32 cellular contexts compared by ENCODE assay signal in genomic region chr1:211375286-211375818, GRCh38. TPM values are rescaled to one million over a fixed set of nuclear protein-coding genes. Genes with fewer than 3 reads are reported as not detected.
DNase-seq lines count a peak whose midpoint lies in the region; ATAC-seq and TF ChIP-seq lines count a peak whose summit lies in the region.
"Had no signal": no experiment of that assay in that cellular context is flagged by ENCODE, and none has a peak within 500 bp of the region (broad histone marks: within the 10 kb centered on the region; RNA-seq: fewer than 3 reads in every experiment).

No MANE protein-coding gene starts in this region.

- H3K4me3 ChIP-seq in CD4-positive, CD25-positive, alpha-beta regulatory T cell (ENCODE audit: low read depth, low read length): no peak overlapping the region
- no peak overlapping the region for H3K4me3 ChIP-seq in CD4-positive, alpha-beta memory T cell (ENCODE audit: low read length in 2 of 2)
- no peak overlapping the region for H3K4me3 ChIP-seq in lower lobe of right lung
- H3K4me3 ChIP-seq: left ventricle myocardium inferior, PC-9 had no signal

- no peak overlapping the region for H3K27ac ChIP-seq in CD4-positive, CD25-positive, alpha-beta regulatory T cell (ENCODE audit: insufficient read depth, low read length, poor library complexity, severe bottlenecking)
- no peak overlapping the region for H3K27ac ChIP-seq in CD4-positive, alpha-beta memory T cell (ENCODE audit: low read depth, low read length)
- H3K27ac ChIP-seq in lower lobe of right lung: no peak overlapping the region
- H3K27ac ChIP-seq: left ventricle myocardium inferior, PC-9 had no signal

- peaks cover 3 to 16% (median 15%) of the 10 kb centered on the region in 4 donors for H3K4me1 Mint-ChIP-seq in CD4-positive, CD25-positive, alpha-beta regulatory T cell
- H3K4me1 Mint-ChIP-seq in CD4-positive, alpha-beta memory T cell: peaks cover 6 to 16% (median 11%) of the 10 kb centered on the region in 4 donors

- POLR2A ChIA-PET in CD4-positive, alpha-beta memory T cell (lab: Charles Lee; ENCODE audit: partially characterized antibody): no interaction called here

- no peaks in the 10 kb centered on the region for H3K9me3 ChIP-seq in CD4-positive, CD25-positive, alpha-beta regulatory T cell (ENCODE audit: control insufficient read depth in 2 of 2, low read length in 2 of 2)
- no peaks in the 10 kb centered on the region for H3K9me3 ChIP-seq in CD4-positive, alpha-beta memory T cell (ENCODE audit: control insufficient read depth in 1 of 2, low read length in 2 of 2)
- no peaks in the 10 kb centered on the region for H3K9me3 ChIP-seq in lower lobe of right lung
- H3K9me3 ChIP-seq: left ventricle myocardium inferior had no signal

- TF ChIP-seq CTCF in lower lobe of right lung (IDR thresholded peaks at IDR 0.05): no peak

- intact Hi-C loops in CD4-positive, alpha-beta memory T cell (cut with micrococcal nuclease): no loop called here
- intact Hi-C loops in lower lobe of right lung (cut with DNase I): no loop called here

- H3K27me3 ChIP-seq in CD4-positive, CD25-positive, alpha-beta regulatory T cell (ENCODE audit: control insufficient read depth, insufficient read depth, low read length): no peaks in the 10 kb centered on the region
- H3K27me3 ChIP-seq in CD4-positive, alpha-beta memory T cell (ENCODE audit: insufficient read depth, low read length): no peaks in the 10 kb centered on the region
- no peaks in the 10 kb centered on the region for H3K27me3 ChIP-seq in lower lobe of right lung (ENCODE audit: low read depth)

- no peaks in the 10 kb centered on the region for H3K9me3 Mint-ChIP-seq in CD4-positive, CD25-positive, alpha-beta regulatory T cell
- H3K9me3 Mint-ChIP-seq in CD4-positive, alpha-beta memory T cell: no peaks in the 10 kb centered on the region
- H3K9me3 Mint-ChIP-seq: CD14-positive monocyte; effector memory CD8-positive, alpha-beta T cell; naive B cell; stimulated activated memory B cell treated with anti-CD40 and anti-IgM and Interleukin-4, amounts not matched to agents 10 μg/mL and 1 μg/mL and 100 μg/mL, for 72 hours; T-helper 1 cell treated with Interleukin-12 subunit alpha and Interleukin-12 subunit beta and Interleukin-4 antibody, amounts not matched to agents 30 μg/mL and 1 μg/mL, for 36 hours; type B pancreatic cell had no signal

- peak overlapping the region; percentile 15 to 91 (median 43) for H3K27ac Mint-ChIP-seq in CD4-positive, CD25-positive, alpha-beta regulatory T cell
- H3K27ac Mint-ChIP-seq in CD4-positive, alpha-beta memory T cell: peak overlapping the region in 6 of 7 donors; percentile 37 to 87 (median 71)
- H3K27ac Mint-ChIP-seq: T-helper 1 cell treated with Interleukin-12 subunit alpha and Interleukin-12 subunit beta and Interleukin-4 antibody, amounts not matched to agents 30 μg/mL and 1 μg/mL, for 36 hours; type B pancreatic cell had no signal

- peaks cover 51% of the 10 kb centered on the region for H3K36me3 ChIP-seq in CD4-positive, CD25-positive, alpha-beta regulatory T cell (ENCODE audit: control insufficient read depth, insufficient read depth, low read length)
- H3K36me3 ChIP-seq in CD4-positive, alpha-beta memory T cell (ENCODE audit: insufficient read depth, low read length): peaks cover 17% of the 10 kb centered on the region
- H3K36me3 ChIP-seq in lower lobe of right lung: peaks cover 4% of the 10 kb centered on the region

- CTCF ChIA-PET in CD4-positive, alpha-beta memory T cell (lab: Charles Lee; ENCODE audit: partially characterized antibody): interaction anchor here (2.8 kb wide), 1 partner anchor 52 kb away, joined by 6 read pairs; no protein-coding TSS in a partner anchor

- H3K4me3 Mint-ChIP-seq in CD4-positive, CD25-positive, alpha-beta regulatory T cell: no peak overlapping the region
- H3K4me3 Mint-ChIP-seq in CD4-positive, alpha-beta memory T cell: peak overlapping the region in 1 of 8 donors; percentile 34
- H3K4me3 Mint-ChIP-seq: CD14-positive monocyte; effector memory CD8-positive, alpha-beta T cell; stimulated activated memory B cell treated with anti-CD40 and anti-IgM and Interleukin-4, amounts not matched to agents 10 μg/mL and 1 μg/mL and 100 μg/mL, for 72 hours; T-helper 1 cell treated with Interleukin-12 subunit alpha and Interleukin-12 subunit beta and Interleukin-4 antibody, amounts not matched to agents 30 μg/mL and 1 μg/mL, for 36 hours; type B pancreatic cell had no signal

- H3K27me3 Mint-ChIP-seq in CD4-positive, CD25-positive, alpha-beta regulatory T cell: no peaks in the 10 kb centered on the region
- no peaks in the 10 kb centered on the region for H3K27me3 Mint-ChIP-seq in CD4-positive, alpha-beta memory T cell
- H3K27me3 Mint-ChIP-seq: effector memory CD8-positive, alpha-beta T cell; naive B cell; stimulated activated memory B cell treated with anti-CD40 and anti-IgM and Interleukin-4, amounts not matched to agents 10 μg/mL and 1 μg/mL and 100 μg/mL, for 72 hours; type B pancreatic cell had no signal

- ATAC-seq in CD4-positive, CD25-positive, alpha-beta regulatory T cell (ENCODE audit: low read depth in 2 of 2): no peak
- ATAC-seq in lower lobe of right lung (peak; percentile 54 to 61), GM21529 (IDR thresholded peaks at IDR 0.05; ENCODE audit: unreplicated experiment) (no peak), GM18909 (IDR thresholded peaks at IDR 0.05; ENCODE audit: poor library complexity, unreplicated experiment) (no peak), HG03432 (IDR thresholded peaks at IDR 0.05; ENCODE audit: unreplicated experiment) (no peak)
- ATAC-seq: effector memory CD8-positive, alpha-beta T cell; Right ventricle myocardium inferior; SK-N-SH treated with all-trans-retinoic acid at 6 μM for 48 hours; stimulated activated memory B cell treated with anti-CD40 and anti-IgM and Interleukin-4, amounts not matched to agents 10 μg/mL and 1 μg/mL and 100 μg/mL, for 72 hours had no signal

- DNase-seq in CD4-positive, CD25-positive, alpha-beta regulatory T cell: no peak
- DNase-seq in CD4-positive, alpha-beta memory T cell: no peak
- peak; percentile 68 for DNase-seq in NCI-H146 treated with DMSO at 0.1 percent for 48 hours (lab: John Stamatoyannopoulos, UW; ENCODE audit: unreplicated experiment)
- no peak for DNase-seq in lower lobe of right lung
- DNase-seq: activated CD4-positive, alpha-beta T cell treated with anti-CD3 and anti-CD28 coated beads for 1 hour; activated effector memory CD4-positive, alpha-beta T cell treated with anti-CD3 and anti-CD28 coated beads, Interleukin-2, amount 50 U/mL, for 16 hours; DMS 273 treated with DMSO at 0.1 percent for 48 hours; effector memory CD8-positive, alpha-beta T cell; erythroblast; glutamatergic neuron; HCEC 1CT; islet precursor cell; Kasumi-1; left ventricle myocardium inferior; midbrain; naive B cell; NCI-H1417; NCI-H2081; NCI-H226; NCI-H526 treated with DMSO at 0.1 percent for 48 hours; PC-9; stimulated activated CD4-positive, alpha-beta T cell treated with anti-CD3 and anti-CD28 coated beads, Interleukin-15, amount 100 ng/mL, for 24 hours; substantia nigra had no signal

- H3K36me3 Mint-ChIP-seq in CD4-positive, CD25-positive, alpha-beta regulatory T cell: peaks cover 43% of the 10 kb centered on the region
- H3K36me3 Mint-ChIP-seq in CD4-positive, alpha-beta memory T cell: peaks cover 51 to 56% of the 10 kb centered on the region in 2 donors

- no peaks in the 10 kb centered on the region for H3K4me1 ChIP-seq in CD4-positive, CD25-positive, alpha-beta regulatory T cell (ENCODE audit: control insufficient read depth, insufficient read depth, low read length, poor library complexity, severe bottlenecking)
- no peaks in the 10 kb centered on the region for H3K4me1 ChIP-seq in CD4-positive, alpha-beta memory T cell (ENCODE audit: insufficient read depth, low read length)
- H3K4me1 ChIP-seq in lower lobe of right lung: no peaks in the 10 kb centered on the region
- H3K4me1 ChIP-seq: left ventricle myocardium inferior had no signal

RNA-seq across cellular contexts. Expression of gene TRAF5, which starts 48.7 kb away (rescaled TPM):
- total RNA-seq in CD4-positive, CD25-positive, alpha-beta regulatory T cell: 58.3 TPM
- polyA plus RNA-seq in CD4-positive, CD25-positive, alpha-beta regulatory T cell: 10 to 100 TPM; 34.4 to 41.7 (median 38.3) TPM
- 10 to 100 TPM; 80.2 to 95.1 TPM for total RNA-seq in CD4-positive, alpha-beta memory T cell
- 10 to 100 TPM; 22.5 to 36.9 TPM for polyA plus RNA-seq in CD4-positive, alpha-beta memory T cell
- total RNA-seq in lower lobe of right lung: 8.8 TPM

Comparison
In these comparisons a context has a peak if more than half of its experiments do, and no peak if none do; other contexts are left out.
1. ATAC-seq: peak in lower lobe of right lung (2 of 2); none in CD4-positive, CD25-positive, alpha-beta regulatory T cell (0 of 2), GM21529 (single experiment), GM18909 (single experiment) and HG03432 (single experiment).